Comparison of ENCODE assay signal across 8 cellular contexts in the genomic region with DNA sequence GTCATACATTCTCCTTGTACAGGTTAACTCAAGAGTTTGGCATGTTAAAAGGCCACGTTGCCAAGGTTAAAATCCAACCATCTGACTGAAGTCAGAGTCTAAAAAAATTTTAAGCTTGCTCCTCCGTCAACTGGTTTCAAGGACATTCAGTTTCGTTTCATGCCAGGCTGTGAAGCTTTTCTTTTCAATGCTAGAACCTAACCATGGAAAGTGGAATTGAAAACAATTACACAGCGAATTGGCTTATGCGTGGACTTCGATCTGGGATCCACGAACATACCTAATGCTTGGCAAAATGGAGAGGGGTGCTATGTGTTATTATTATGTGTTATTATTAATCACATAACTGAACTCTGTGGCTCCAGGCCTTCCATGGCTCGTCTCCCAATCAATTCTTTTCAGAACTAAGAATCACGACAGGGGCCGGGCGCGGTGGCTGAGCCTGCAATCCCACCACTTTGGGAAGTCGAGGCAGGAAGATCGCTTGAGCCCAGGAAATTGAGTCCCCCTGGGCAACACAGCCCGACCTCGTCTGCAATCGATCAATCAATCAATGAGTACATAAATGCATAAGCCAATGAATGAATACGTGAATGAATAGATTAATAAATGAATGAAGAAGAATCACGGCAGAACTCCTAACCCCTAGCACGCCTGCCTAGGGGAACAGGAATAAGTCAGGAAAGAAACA. TPM values are rescaled to one million over a fixed set of nuclear protein-coding genes. Genes with fewer than 3 reads are reported as not detected.
DNase-seq lines count a peak whose midpoint lies in the region; ATAC-seq and TF ChIP-seq lines count a peak whose summit lies in the region.

No MANE protein-coding gene starts in this region.

- H3K4me1 ChIP-seq in HCT116 (ENCODE audit: control insufficient read depth in 1 of 2, insufficient read depth in 2 of 2, low read length in 2 of 2): peaks cover 13 to 17% of the 10 kb centered on the region in 2 experiments
- H3K4me1 ChIP-seq in RWPE2 (ENCODE audit: insufficient read depth, poor library complexity, severe bottlenecking): peaks cover 15% of the 10 kb centered on the region
- peaks cover 0 to 10% of the 10 kb centered on the region in 2 donors for H3K4me1 ChIP-seq in uterus

- H3K4me2 ChIP-seq in HCT116 (ENCODE audit: low read length): peak overlapping the region; percentile 72

- ATAC-seq in HCT116 (0 out of 2 replicates have a peak, but pooled peaks have one; percentile 0), RWPE2 (ENCODE audit: low read depth) (no peak)

- H3K9me3 ChIP-seq in HCT116 (ENCODE audit: control insufficient read depth in 1 of 2, insufficient read depth in 1 of 2, low read depth in 1 of 2, low read length in 2 of 2): no peaks in the 10 kb centered on the region
- H3K9me3 ChIP-seq in RWPE2 (ENCODE audit: severe bottlenecking): no peaks in the 10 kb centered on the region
- no peaks in the 10 kb centered on the region for H3K9me3 ChIP-seq in uterus

- H3K27me3 Mint-ChIP-seq in dendritic cell treated with granulocyte-macrophage colony-stimulating factor and Interleukin-4, amounts not matched to agents 40 ng/mL and 50 ng/mL, for 4 days: no peaks in the 10 kb centered on the region
- H3K27me3 Mint-ChIP-seq in mesothelial cell of epicardium (ENCODE audit: low read depth): no peaks in the 10 kb centered on the region

- H3K4me3 ChIP-seq in GM12865 (ENCODE audit: low read depth, low read length): peak overlapping the region; percentile 99
- H3K4me3 ChIP-seq in HCT116 (replicated peaks in 1 of 2; ENCODE audit: low read depth in 1 of 2, low read length in 2 of 2): peak overlapping the region; percentile 96 to 98
- H3K4me3 ChIP-seq in RWPE2 (ENCODE audit: severe bottlenecking): peak overlapping the region; percentile 82
- peak overlapping the region; percentile 72 to 87 for H3K4me3 ChIP-seq in uterus

- H3K9me2 ChIP-seq in HCT116 (ENCODE audit: insufficient read depth): no peaks in the 10 kb centered on the region

- BruUV-seq in HCT116 (replicated peaks; lab: Mats Ljungman, UMichigan): TSS peak; percentile 83

- H3K27ac ChIP-seq in HCT116 (ENCODE audit: low read depth, low read length) (peak overlapping the region; percentile 97), RWPE2 (ENCODE audit: poor library complexity, severe bottlenecking) (peak overlapping the region; percentile 85), uterus (peak overlapping the region; percentile 95 to 97)

- no peak overlapping the region for H2AFZ ChIP-seq in HCT116 (ENCODE audit: low read depth, low read length, poor library complexity, severe bottlenecking)

- POLR2A ChIA-PET in HCT116 (lab: Charles Lee): interaction anchor here (0.6 to 1.4 kb wide), 3 partner anchors 9 to 465 kb away, joined by 3 read pairs; no protein-coding TSS in a partner anchor

- H3K9ac ChIP-seq in HCT116 (ENCODE audit: low read length): peak overlapping the region; percentile 97

- TF ChIP-seq POLR2A in HCT116 (IDR thresholded peaks at IDR 0.05; ENCODE audit: borderline replicate concordance, extremely low read depth, insufficient read depth, insufficient read length): no peak
- no peak for TF ChIP-seq POLR2A in uterus (IDR thresholded peaks at IDR 0.05)

- TF ChIP-seq CTCF in GM12865 (IDR thresholded peaks at IDR 0.05; ENCODE audit: insufficient read depth, low read depth, low read length, missing control alignments) (no peak), HCT116 (IDR thresholded peaks at IDR 0.05 in 2 of 3, conservative IDR thresholded peaks at IDR 0.05 in 1 of 3; ENCODE audit: borderline replicate concordance in 1 of 3, insufficient read depth in 1 of 3, low read depth in 2 of 3, low read length in 2 of 3) (no peak), RWPE2 (IDR thresholded peaks at IDR 0.05; ENCODE audit: poor library complexity, severe bottlenecking) (no peak), mesothelial cell of epicardium (IDR thresholded peaks at IDR 0.05; ENCODE audit: unreplicated experiment) (no peak), uterus (IDR thresholded peaks at IDR 0.05) (no peak)

- H3K79me2 ChIP-seq in HCT116 (ENCODE audit: insufficient read depth, low read length): peaks cover 48% of the 10 kb centered on the region

- H3K27ac Mint-ChIP-seq in dendritic cell treated with granulocyte-macrophage colony-stimulating factor and Interleukin-4, amounts not matched to agents 40 ng/mL and 50 ng/mL, for 4 days: peak overlapping the region; percentile 81
- H3K27ac Mint-ChIP-seq in mesothelial cell of epicardium: peak overlapping the region; percentile 100

- H3K27me3 ChIP-seq in HCT116 (ENCODE audit: insufficient read depth, low read length) (no peaks in the 10 kb centered on the region), RWPE2 (ENCODE audit: insufficient read depth, poor library complexity, severe bottlenecking) (no peaks in the 10 kb centered on the region), uterus (no peaks in the 10 kb centered on the region)

- peaks cover 14% of the 10 kb centered on the region for H3K36me3 Mint-ChIP-seq in dendritic cell treated with granulocyte-macrophage colony-stimulating factor and Interleukin-4, amounts not matched to agents 40 ng/mL and 50 ng/mL, for 4 days (ENCODE audit: low read depth)
- H3K36me3 Mint-ChIP-seq in mesothelial cell of epicardium: no peaks in the 10 kb centered on the region

- no peak for TF ChIP-seq RAD21 in HCT116 (IDR thresholded peaks at IDR 0.05; ENCODE audit: low read depth)

- DNase-seq in GM12865 (ENCODE audit: low read depth) (peak; percentile 75), HCT116 (ENCODE audit: low read depth, low spot score) (no peak), RWPE2 (ENCODE audit: low spot score) (no peak), mesothelial cell of epicardium (ENCODE audit: low spot score in 2 of 2, unreplicated experiment in 2 of 2) (no peak), uterus (peak in 1 of 2 donors; percentile 20), NCI-H345 treated with DMSO at 0.1 percent for 48 hours (lab: John Stamatoyannopoulos, UW; ENCODE audit: unreplicated experiment) (no peak), GM19240 (ENCODE audit: insufficient read length, low spot score) (no peak)

- no peaks in the 10 kb centered on the region for H4K20me1 ChIP-seq in HCT116 (ENCODE audit: insufficient read depth)

- intact Hi-C loops in HCT116 (cut with micrococcal nuclease): no loop called here
- intact Hi-C loops in dendritic cell treated with granulocyte-macrophage colony-stimulating factor and Interleukin-4, amounts not matched to agents 40 ng/mL and 50 ng/mL, for 4 days (cut with micrococcal nuclease): loop anchor here (5.0 to 10.0 kb wide), 2 partner anchors 36 to 1844 kb away; a partner anchor contains a TSS
- intact Hi-C loops in uterus (cut with DNase I; ENCODE audit: low total_unique reads): no loop called here

- H3K36me3 ChIP-seq in HCT116 (ENCODE audit: control insufficient read depth in 1 of 2, insufficient read depth in 2 of 2, low read length in 2 of 2): no peaks in the 10 kb centered on the region
- peaks cover 10% of the 10 kb centered on the region; the same call in 1 of the 2 replicates for H3K36me3 ChIP-seq in RWPE2 (ENCODE audit: low read depth)
- H3K36me3 ChIP-seq in uterus: no peaks in the 10 kb centered on the region

- RAD21 ChIA-PET in HCT116 (lab: Charles Lee; ENCODE audit: low non-redundant PET in 1 of 2, low total read pairs in 2 of 2, uncharacterized antibody in 2 of 2, unreplicated experiment in 2 of 2): interaction anchor here in 1 of 2 experiments (0.6 kb wide), 1 partner anchor 395 kb away, joined by 4 read pairs; no protein-coding TSS in a partner anchor

- H3K9me3 Mint-ChIP-seq in dendritic cell treated with granulocyte-macrophage colony-stimulating factor and Interleukin-4, amounts not matched to agents 40 ng/mL and 50 ng/mL, for 4 days: no peaks in the 10 kb centered on the region
- H3K9me3 Mint-ChIP-seq in mesothelial cell of epicardium: no peaks in the 10 kb centered on the region

- peaks cover 18% of the 10 kb centered on the region for H3K4me1 Mint-ChIP-seq in dendritic cell treated with granulocyte-macrophage colony-stimulating factor and Interleukin-4, amounts not matched to agents 40 ng/mL and 50 ng/mL, for 4 days (ENCODE audit: low read depth)
- peaks cover 30% of the 10 kb centered on the region for H3K4me1 Mint-ChIP-seq in mesothelial cell of epicardium

- CTCF ChIA-PET in HCT116 (lab: Charles Lee): no interaction called here

- peak overlapping the region; percentile 82 for H3K4me3 Mint-ChIP-seq in dendritic cell treated with granulocyte-macrophage colony-stimulating factor and Interleukin-4, amounts not matched to agents 40 ng/mL and 50 ng/mL, for 4 days
- H3K4me3 Mint-ChIP-seq in mesothelial cell of epicardium: peak overlapping the region; percentile 96

TF ChIP-seq in HCT116, 20 proteins besides CTCF, POLR2A, EP300 and RAD21 (continues in another document):
- TF ChIP-seq EGR1 (IDR thresholded peaks at IDR 0.05; ENCODE audit: low read depth) (no peak), EZH2 (IDR thresholded peaks at IDR 0.05) (no peak), YY1 (IDR thresholded peaks at IDR 0.05; ENCODE audit: extremely low read depth, insufficient replicate concordance, low read depth, low read length) (no peak), SIN3A (IDR thresholded peaks at IDR 0.05; ENCODE audit: low read depth) (no peak), SRF (IDR thresholded peaks at IDR 0.05; ENCODE audit: low read depth) (no peak), ELF1 (IDR thresholded peaks at IDR 0.05; ENCODE audit: borderline replicate concordance, low read depth) (no peak), SP1 (IDR thresholded peaks at IDR 0.05; ENCODE audit: low read depth) (no peak)
- TF ChIP-seq, protein P1, sequence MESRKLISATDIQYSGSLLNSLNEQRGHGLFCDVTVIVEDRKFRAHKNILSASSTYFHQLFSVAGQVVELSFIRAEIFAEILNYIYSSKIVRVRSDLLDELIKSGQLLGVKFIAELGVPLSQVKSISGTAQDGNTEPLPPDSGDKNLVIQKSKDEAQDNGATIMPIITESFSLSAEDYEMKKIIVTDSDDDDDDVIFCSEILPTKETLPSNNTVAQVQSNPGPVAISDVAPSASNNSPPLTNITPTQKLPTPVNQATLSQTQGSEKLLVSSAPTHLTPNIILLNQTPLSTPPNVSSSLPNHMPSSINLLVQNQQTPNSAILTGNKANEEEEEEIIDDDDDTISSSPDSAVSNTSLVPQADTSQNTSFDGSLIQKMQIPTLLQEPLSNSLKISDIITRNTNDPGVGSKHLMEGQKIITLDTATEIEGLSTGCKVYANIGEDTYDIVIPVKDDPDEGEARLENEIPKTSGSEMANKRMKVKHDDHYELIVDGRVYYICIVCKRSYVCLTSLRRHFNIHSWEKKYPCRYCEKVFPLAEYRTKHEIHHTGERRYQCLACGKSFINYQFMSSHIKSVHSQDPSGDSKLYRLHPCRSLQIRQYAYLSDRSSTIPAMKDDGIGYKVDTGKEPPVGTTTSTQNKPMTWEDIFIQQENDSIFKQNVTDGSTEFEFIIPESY (IDR thresholded peaks at IDR 0.05; ENCODE audit: extremely low read depth, insufficient replicate concordance, low read length): no peak

RNA-seq across cellular contexts. Expression of a gene that starts 0.8 kb away (rescaled TPM):
- total RNA-seq in HCT116 (2021; ENCODE audit: unreplicated experiment): 21.1 TPM
- polyA plus RNA-seq in HCT116 (2012): 4.8 and 5.2 TPM in 2 replicates
- 44.9 to 46.6 TPM (median 45.3 TPM) in 3 replicates for total RNA-seq in mesothelial cell of epicardium
- 10 to 100 TPM in 2 of 4 donors, 1 to 10 TPM in 2; 1.5 to 76.5 (median 11.6) TPM for total RNA-seq in uterus

RNA-seq across cellular contexts. Expression of a gene that starts 7.1 kb away (rescaled TPM):
- total RNA-seq in HCT116 (2021; ENCODE audit: unreplicated experiment): 12.5 TPM
- 3.7 and 6.3 TPM in 2 replicates for polyA plus RNA-seq in HCT116 (2012)
- total RNA-seq in mesothelial cell of epicardium: 21.9 to 25.1 TPM (median 22.2 TPM) in 3 replicates
- 10 to 100 TPM in 3 of 4 donors, 1 to 10 TPM in 1; 8.5 to 43.3 (median 26.2) TPM for total RNA-seq in uterus
